ENCODE assay signal across 25 cellular contexts in genomic region chr1:113048064-113048463, GRCh38.
"Had no signal": no experiment of that assay in that cellular context is flagged by ENCODE, and none has a peak within 500 bp of the region (broad histone marks: within the 10 kb centered on the region; RNA-seq: fewer than 3 reads in every experiment).

No MANE protein-coding gene starts in this region.

- H3K4me3 ChIP-seq: esophagus muscularis mucosa, neural progenitor cell, thoracic aorta, uterus had no signal

- H2AFZ ChIP-seq: neural progenitor cell had no signal

- H3K27me3 ChIP-seq: esophagus muscularis mucosa, neural progenitor cell, uterus had no signal

- H3K9me3 ChIP-seq: esophagus muscularis mucosa, thoracic aorta, uterus had no signal

- H3K4me2 ChIP-seq: neural progenitor cell had no signal

- H3K9ac ChIP-seq: neural progenitor cell had no signal

- FAIRE-seq: TTC549 had no signal

- H3K4me1 ChIP-seq: uterus had no signal

- ATAC-seq: activated naive CD8-positive, alpha-beta T cell treated with anti-CD3 and anti-CD28 coated beads, Interleukin-2, amount 50 U/mL, for 24 hours; left ventricle myocardium superior; right cardiac atrium; stimulated activated naive CD8-positive, alpha-beta T cell treated with anti-CD3 and anti-CD28 coated beads, Interleukin-15, Interleukin-2, amounts not matched to agents 100 U/mL and 50 U/mL, for 24 hours had no signal

- H3K36me3 ChIP-seq: esophagus muscularis mucosa, neural progenitor cell, thoracic aorta, uterus had no signal

- DNase-seq: activated CD4-positive, alpha-beta memory T cell treated with anti-CD3 and anti-CD28 coated beads for 36 hours; activated CD4-positive, alpha-beta T cell treated with anti-CD3 and anti-CD28 coated beads for 4 hours; activated CD8-positive, alpha-beta memory T cell treated with anti-CD3 and anti-CD28 coated beads, Interleukin-2, amount 50 U/mL, for 48 hours; activated gamma-delta T cell; activated naive CD4-positive, alpha-beta T cell treated with anti-CD3 and anti-CD28 coated beads, Interleukin-2, amount 10 ng/mL, durations not matched to agents 7 days and 5 days; activated naive CD8-positive, alpha-beta T cell treated with anti-CD3 and anti-CD28 coated beads, Interleukin-2, amount 50 U/mL, for 24 hours; activated T-cell treated with anti-CD3 and anti-CD28 coated beads, Interleukin-2, amount 50 U/mL, for 24 hours; amygdala; caudate nucleus; foreskin melanocyte; islet precursor cell; left ventricle myocardium superior; naive B cell; occipital lobe; right cardiac atrium; stimulated activated CD4-positive, alpha-beta T cell treated with anti-CD3 and anti-CD28 coated beads, Interleukin-12 subunit alpha, Interleukin-12 subunit beta, amount 100 ng/mL, for 4 hours; stimulated activated CD4-positive, alpha-beta T cell treated with anti-CD3 and anti-CD28 coated beads, Interleukin-4, amount 100 ng/mL, for 1 hour; stimulated activated naive CD8-positive, alpha-beta T cell treated with anti-CD3 and anti-CD28 coated beads, Interleukin-15, Interleukin-2, amounts not matched to agents 100 U/mL and 50 U/mL, for 24 hours; T-helper 1 cell; uterus had no signal

- H3K27ac ChIP-seq: esophagus muscularis mucosa, neural progenitor cell, thoracic aorta, uterus, VCaP had no signal
